8 cellular contexts compared by ENCODE assay signal in the genomic region with DNA sequence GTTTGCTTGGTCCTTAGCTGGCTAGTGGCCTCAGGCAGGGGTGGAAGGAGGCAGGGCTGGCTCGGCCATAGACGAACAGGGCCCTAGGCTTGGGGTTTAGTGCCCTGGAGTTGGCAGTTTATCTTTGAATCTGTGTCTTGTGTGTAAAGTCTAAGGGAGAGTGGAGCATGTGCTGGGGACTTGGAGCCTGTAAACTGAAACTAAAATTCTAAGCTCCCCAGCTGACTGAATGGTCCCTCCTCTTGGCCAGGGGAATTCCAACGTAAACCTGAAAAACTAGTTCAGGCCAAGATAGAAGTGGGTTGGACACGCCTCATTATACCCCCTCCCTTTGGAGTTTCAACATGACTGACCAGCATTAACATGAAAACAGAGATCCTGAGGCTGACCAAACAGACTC.
DNase-seq lines count a peak whose midpoint lies in the region; ATAC-seq and TF ChIP-seq lines count a peak whose summit lies in the region.

No MANE protein-coding gene starts in this region.

- H3K9me3 ChIP-seq in RWPE2 (ENCODE audit: severe bottlenecking), result peaks cover 2% of the 10 kb centered on the region
- peaks cover 5% of the 10 kb centered on the region for H3K9me3 ChIP-seq in WERI-Rb-1 (ENCODE audit: severe bottlenecking)

- H3K27ac ChIP-seq in RWPE2 (ENCODE audit: poor library complexity, severe bottlenecking), result peak overlapping the region; percentile 48
- H3K27ac ChIP-seq in WERI-Rb-1, result no peak overlapping the region

- H3K36me3 ChIP-seq in RWPE2 (ENCODE audit: low read depth), result no peaks in the 10 kb centered on the region
- no peaks in the 10 kb centered on the region for H3K36me3 ChIP-seq in WERI-Rb-1

- ATAC-seq in GM18909 (IDR thresholded peaks at IDR 0.05; ENCODE audit: poor library complexity, unreplicated experiment), result peak; percentile 82
- ATAC-seq in HG02885 (IDR thresholded peaks at IDR 0.05; ENCODE audit: poor library complexity, unreplicated experiment), result peak; percentile 90
- peak; percentile 67 for ATAC-seq in RWPE2 (ENCODE audit: low read depth)

- H3K27me3 ChIP-seq in RWPE2 (ENCODE audit: insufficient read depth, poor library complexity, severe bottlenecking), result no peaks in the 10 kb centered on the region
- H3K27me3 ChIP-seq in WERI-Rb-1 (ENCODE audit: insufficient read depth, low read depth, severe bottlenecking), result no peaks in the 10 kb centered on the region

- TF ChIP-seq CTCF in RWPE2 (IDR thresholded peaks at IDR 0.05; ENCODE audit: poor library complexity, severe bottlenecking) (no peak), WERI-Rb-1 (IDR thresholded peaks at IDR 0.05; ENCODE audit: low read depth, low read length) (no peak)

- no peak overlapping the region for H3K4me3 ChIP-seq in RWPE2 (ENCODE audit: severe bottlenecking)
- no peak overlapping the region for H3K4me3 ChIP-seq in WERI-Rb-1 (ENCODE audit: low read depth, low read length)

- peaks cover 37% of the 10 kb centered on the region for H3K4me1 ChIP-seq in RWPE2 (ENCODE audit: insufficient read depth, poor library complexity, severe bottlenecking)

- DNase-seq in RWPE2 (ENCODE audit: low spot score) (peak; percentile 71), left kidney (ENCODE audit: low read depth, low spot score) (peak; percentile 93), pons (ENCODE audit: low spot score) (no peak), WERI-Rb-1 (no peak), NCI-H82 treated with DMSO at 0.1 percent for 48 hours (lab: John Stamatoyannopoulos, UW; ENCODE audit: unreplicated experiment) (no peak)
- DNase-seq in activated effector memory CD4-positive, alpha-beta T cell treated with Interleukin-2 at 50 U/mL for 16 hours, result no peak

Comparison
In these comparisons a context has a peak if more than half of its experiments do, and no peak if none do; other contexts are left out.
1. DNase-seq: peak in RWPE2 (single experiment) and left kidney (single experiment); none in pons (single experiment), WERI-Rb-1 (single experiment), NCI-H82 treated with DMSO at 0.1 percent for 48 hours (single experiment) and activated effector memory CD4-positive, alpha-beta T cell treated with Interleukin-2 at 50 U/mL for 16 hours (single experiment).
2. Peak in every context shown above with its lines, with median percentiles within 50 percentile points of each other: ATAC-seq.